Comparison of ENCODE assay signal across 8 cellular contexts in genomic region chr4:102430511-102430910, GRCh38.
DNase-seq lines count a peak whose midpoint lies in the region; ATAC-seq and TF ChIP-seq lines count a peak whose summit lies in the region.

No MANE protein-coding gene starts in this region.

- no peak overlapping the region for H2AFZ ChIP-seq in IMR-90 (replicated peaks; ENCODE audit: low read length, poor library complexity)
- H2AFZ ChIP-seq in mammary epithelial cell (ENCODE audit: low read depth, low read length): peak overlapping the region; percentile 57

- no peaks in the 10 kb centered on the region for H3K79me1 ChIP-seq in IMR-90 (ENCODE audit: low read depth in 1 of 2, low read length in 2 of 2)
- no peaks in the 10 kb centered on the region for H3K79me1 ChIP-seq in mesendoderm (ENCODE audit: low read length)

- no CpG with 5 or more reads among the region's 2 CpGs for WGBS in IMR-90 (ENCODE audit: extremely low coverage in 2 of 2, insufficient read length in 1 of 2), 2 experiments
- 0% methylated on average over 2 of the region's 2 CpGs for WGBS in mammary epithelial cell (ENCODE audit: low coverage, missing lambda C conversion rate)
- WGBS in mesendoderm (ENCODE audit: extremely low coverage, insufficient coverage, low lambda C conversion rate): no CpG with 5 or more reads among the region's 2 CpGs

- intact Hi-C loops in IMR-90 (cut with micrococcal nuclease) (loop anchor here (2.0 to 5.0 kb wide), 4 partner anchors 70 to 668 kb away; partner anchors contain the start of genes BDH2 and NFKB1), mammary epithelial cell (cut with micrococcal nuclease) (loop anchor here (5.0 kb wide), 2 partner anchors 192 to 667 kb away; partner anchors contain the start of gene BDH2), vagina (cut with DNase I) (no loop called here)

- dilution Hi-C loops in IMR-90 (cut with HindIII; ENCODE audit: low sequenced_read_pairs, unreplicated experiment) (no loop called here), mammary epithelial cell (cut with HindIII; ENCODE audit: low sequenced_read_pairs) (no loop called here)

- H4K20me1 ChIP-seq in IMR-90 (ENCODE audit: insufficient read depth, low read length) (no peaks in the 10 kb centered on the region), mammary epithelial cell (ENCODE audit: insufficient read depth, low read length) (no peaks in the 10 kb centered on the region)

- no peaks in the 10 kb centered on the region for H3K36me3 ChIP-seq in IMR-90 (ENCODE audit: control insufficient read depth, insufficient read depth, low read length)
- H3K36me3 ChIP-seq in mammary epithelial cell (ENCODE audit: insufficient read depth, low read length): no peaks in the 10 kb centered on the region
- no peaks in the 10 kb centered on the region for H3K36me3 ChIP-seq in mesendoderm (ENCODE audit: control insufficient read depth, insufficient read depth, low read length)
- H3K36me3 ChIP-seq in vagina: no peaks in the 10 kb centered on the region

- H3K9me1 ChIP-seq in IMR-90 (ENCODE audit: insufficient read depth, low read length): no peaks in the 10 kb centered on the region

- H3K27me3 ChIP-seq in IMR-90 (ENCODE audit: control insufficient read depth, insufficient read depth, low read length): no peaks in the 10 kb centered on the region
- no peaks in the 10 kb centered on the region for H3K27me3 ChIP-seq in mammary epithelial cell (ENCODE audit: insufficient read depth, low read length)
- no peaks in the 10 kb centered on the region for H3K27me3 ChIP-seq in mesendoderm (ENCODE audit: insufficient read depth, low read length, poor library complexity)
- H3K27me3 ChIP-seq in vagina: no peaks in the 10 kb centered on the region

- no peak overlapping the region for H4K5ac ChIP-seq in IMR-90 (ENCODE audit: low read depth, low read length)
- H4K5ac ChIP-seq in mesendoderm (ENCODE audit: low read length): no peak overlapping the region

- H3K23ac ChIP-seq in IMR-90 (ENCODE audit: low read depth, low read length) (peak overlapping the region; percentile 46; the same call in 1 of the 2 replicates), mesendoderm (ENCODE audit: low read length) (no peak overlapping the region)

- H3K9me3 ChIP-seq in IMR-90 (ENCODE audit: control insufficient read depth, insufficient read depth, low read length) (no peaks in the 10 kb centered on the region), mammary epithelial cell (replicated peaks; ENCODE audit: insufficient read depth, low read length) (no peaks in the 10 kb centered on the region), vagina (no peaks in the 10 kb centered on the region)

- no peak overlapping the region for H4K91ac ChIP-seq in IMR-90 (ENCODE audit: insufficient read depth, low read depth, low read length)

- peak; percentile 9 for ATAC-seq in IMR-90 (ENCODE audit: low read depth)

- no peak overlapping the region for H2BK20ac ChIP-seq in IMR-90 (ENCODE audit: low read depth, low read length)

- H3K27ac ChIP-seq in IMR-90 (ENCODE audit: insufficient read depth, low read length) (no peak overlapping the region), mammary epithelial cell (ENCODE audit: insufficient read depth, low read depth, low read length) (peak overlapping the region; percentile 98), mesendoderm (ENCODE audit: low read depth, low read length) (no peak overlapping the region), vagina (peak overlapping the region; percentile 84)

- 0 out of 2 replicates have a peak overlapping the region, but pooled peaks have one; percentile 21 for H3K14ac ChIP-seq in IMR-90 (replicated peaks; ENCODE audit: low read depth, low read length)

- POLR2A ChIA-PET in IMR-90 (lab: Charles Lee; ENCODE audit: unreplicated experiment): interaction anchor here (0.6 to 0.7 kb wide), 4 partner anchors 17 to 1749 kb away, joined by 3 to 17 read pairs (median 10); no protein-coding TSS in a partner anchor

- TF ChIP-seq POLR2A in IMR-90 (IDR thresholded peaks at IDR 0.05; ENCODE audit: low read depth, low read length): no peak
- TF ChIP-seq POLR2A in vagina (IDR thresholded peaks at IDR 0.05): no peak

- H2BK5ac ChIP-seq in IMR-90 (ENCODE audit: low read depth, low read length, poor library complexity, severe bottlenecking) (no peak overlapping the region), mesendoderm (ENCODE audit: low read length) (no peak overlapping the region)

- H2AK5ac ChIP-seq in IMR-90 (ENCODE audit: low read depth, low read length) (no peak overlapping the region), mesendoderm (ENCODE audit: low read length) (no peak overlapping the region)

- H3K79me2 ChIP-seq in mammary epithelial cell (ENCODE audit: insufficient read depth, low read length): no peaks in the 10 kb centered on the region
- no peaks in the 10 kb centered on the region for H3K79me2 ChIP-seq in mesendoderm (ENCODE audit: control insufficient read depth, insufficient read depth, low read length)

- H2AK9ac ChIP-seq in IMR-90 (replicated peaks; ENCODE audit: low read depth, low read length, poor library complexity): no peak overlapping the region

- H3K4me1 ChIP-seq in IMR-90 (ENCODE audit: control insufficient read depth, insufficient read depth, low read length) (peaks cover 4% of the 10 kb centered on the region; the same call in 1 of the 2 replicates), mammary epithelial cell (ENCODE audit: insufficient read depth, low read length) (peaks cover 12% of the 10 kb centered on the region), mesendoderm (ENCODE audit: control insufficient read depth, low read depth, low read length) (peaks cover 3% of the 10 kb centered on the region), vagina (peaks cover 15% of the 10 kb centered on the region)

- CTCF ChIA-PET in IMR-90 (lab: Yijun Ruan, JAX) (interaction anchor here (0.5 to 1.1 kb wide), 25 partner anchors 70 to 1250 kb away, joined by 3 to 8 read pairs (median 4); partner anchors contain the start of gene SLC39A8), mammary epithelial cell (lab: Charles Lee; ENCODE audit: low non-redundant PET) (interaction anchor here (0.6 to 0.8 kb wide), 10 partner anchors 10 to 602 kb away, joined by 3 to 27 read pairs (median 16); no protein-coding TSS in a partner anchor)

- H3K56ac ChIP-seq in IMR-90 (ENCODE audit: extremely low read depth, insufficient read depth, low read length): no peak overlapping the region; the same call in 1 of the 2 replicates
- peak overlapping the region; percentile 58 for H3K56ac ChIP-seq in mesendoderm (ENCODE audit: low read length)

- H2BK15ac ChIP-seq in IMR-90 (ENCODE audit: low read depth, low read length) (0 out of 3 replicates have a peak overlapping the region, but pooled peaks have one; percentile 26), mesendoderm (replicated peaks; ENCODE audit: low read depth) (no peak overlapping the region)

- H3K4me2 ChIP-seq in IMR-90 (ENCODE audit: low read depth, low read length): peak overlapping the region; percentile 68
- H3K4me2 ChIP-seq in mammary epithelial cell (ENCODE audit: insufficient read depth, low read depth, low read length): peak overlapping the region; percentile 88
- H3K4me2 ChIP-seq in mesendoderm (ENCODE audit: low read length): no peak overlapping the region

- no peak for TF ChIP-seq RAD21 in IMR-90 (IDR thresholded peaks at IDR 0.05; ENCODE audit: low read length)

- H3K4me3 ChIP-seq in IMR-90 (ENCODE audit: insufficient read depth, low read depth, low read length): peak overlapping the region; percentile 61
- H3K4me3 ChIP-seq in mammary epithelial cell (replicated peaks in 1 of 3; ENCODE audit: insufficient read depth in 1 of 3, low read depth in 2 of 3, low read length in 3 of 3): peak overlapping the region; percentile 44 to 99 (median 75)
- no peak overlapping the region for H3K4me3 ChIP-seq in mesendoderm (ENCODE audit: low read length)
- peak overlapping the region; percentile 59 to 66 for H3K4me3 ChIP-seq in vagina

- H3K9ac ChIP-seq in IMR-90 (ENCODE audit: low read depth, low read length) (peak overlapping the region; percentile 64; the same call in 1 of the 2 replicates), mammary epithelial cell (ENCODE audit: insufficient read depth, low read length) (peak overlapping the region; percentile 99), mesendoderm (ENCODE audit: low read length) (peak overlapping the region; percentile 57)

- peak overlapping the region in 1 of 2 experiments; percentile 40; a peak in 1 of 4 replicates for H4K8ac ChIP-seq in IMR-90 (ENCODE audit: low read depth in 2 of 2, low read length in 2 of 2)
- no peak overlapping the region for H4K8ac ChIP-seq in mesendoderm (ENCODE audit: low read depth, low read length)

- no peak for TF ChIP-seq CTCF in IMR-90 (conservative IDR thresholded peaks at IDR 0.05; ENCODE audit: low read depth, low read length)
- no peak for TF ChIP-seq CTCF in mammary epithelial cell (conservative IDR thresholded peaks at IDR 0.05 in 1 of 2, IDR thresholded peaks at IDR 0.05 in 1 of 2; ENCODE audit: extremely low read depth in 1 of 2, insufficient read depth in 1 of 2, low read depth in 1 of 2, low read length in 2 of 2)
- no peak for TF ChIP-seq CTCF in vagina (IDR thresholded peaks at IDR 0.05)

- H3K18ac ChIP-seq in IMR-90 (ENCODE audit: low read depth, low read length): peak overlapping the region; percentile 20; the same call in 1 of the 2 replicates
- H3K18ac ChIP-seq in mesendoderm (ENCODE audit: low read length): no peak overlapping the region

- H3K4ac ChIP-seq in IMR-90 (ENCODE audit: low read depth, low read length) (no peak overlapping the region), mesendoderm (ENCODE audit: low read depth, low read length) (no peak overlapping the region)

- H2BK120ac ChIP-seq in IMR-90 (ENCODE audit: low read depth, low read length) (peak overlapping the region; percentile 20; the same call in 1 of the 2 replicates), mesendoderm (ENCODE audit: low read depth, low read length) (no peak overlapping the region)

- DNase-seq in ELR (ENCODE audit: low read depth) (peak; percentile 49), IMR-90 (peak; percentile 16), mammary epithelial cell (peak; percentile 36), mesendoderm (peak; percentile 40), vagina (ENCODE audit: extremely low spot score in 2 of 2) (no peak), iPS-NIHi11 (ENCODE audit: low spot score) (no peak), NCI-H446 treated with DMSO at 0.1 percent for 48 hours (lab: John Stamatoyannopoulos, UW) (no peak), NCI-H82 treated with DMSO at 0.1 percent for 48 hours (lab: John Stamatoyannopoulos, UW; ENCODE audit: unreplicated experiment) (no peak)

- in situ Hi-C loops in IMR-90 (cut with MboI; ENCODE audit: low sequenced_read_pairs): no loop called here
- in situ Hi-C loops in mammary epithelial cell (cut with MboI; ENCODE audit: low sequenced_read_pairs in 2 of 2): loop anchor here in 1 of 2 donors (10.0 kb wide), 1 partner anchor 574 kb away; no protein-coding TSS in a partner anchor

- BruUV-seq in IMR-90 (replicated peaks; lab: Mats Ljungman, UMichigan) (no TSS peak), mammary epithelial cell (replicated peaks; lab: Mats Ljungman, UMichigan) (no TSS peak)

TF ChIP-seq in IMR-90, 13 proteins besides CTCF, POLR2A, EP300 and RAD21 (continues in another document):
- no peak for TF ChIP-seq CHD1 (IDR thresholded peaks at IDR 0.05; ENCODE audit: low read depth, low read length)
- TF ChIP-seq RFX5 (IDR thresholded peaks at IDR 0.05; ENCODE audit: low read depth, low read length): no peak
- no peak for TF ChIP-seq RCOR1 (IDR thresholded peaks at IDR 0.05; ENCODE audit: insufficient replicate concordance, low read length)
- no peak for TF ChIP-seq FOS (IDR thresholded peaks at IDR 0.05; ENCODE audit: low read depth, low read length)

Comparison
In these comparisons a context has a peak if more than half of its experiments do, and no peak if none do; other contexts are left out.
1. DNase-seq: peak in ELR (single experiment), IMR-90 (single experiment), mammary epithelial cell (single experiment) and mesendoderm (single experiment); none in vagina (0 of 2), iPS-NIHi11 (single experiment), NCI-H446 treated with DMSO at 0.1 percent for 48 hours (single experiment) and NCI-H82 treated with DMSO at 0.1 percent for 48 hours (single experiment).
2. H3K27ac ChIP-seq: peak in mammary epithelial cell (single experiment) and vagina (single experiment); none in IMR-90 (single experiment) and mesendoderm (single experiment).
3. Peak in every context shown above with its lines, with median percentiles within 50 percentile points of each other: H3K9ac ChIP-seq.